In genomic region chr19:543912-544608, GRCh38 we compare ENCODE assay signal across 9 cellular contexts. TPM values are rescaled to one million over a fixed set of nuclear protein-coding genes. Genes with fewer than 3 reads are reported as not detected.
DNase-seq lines count a peak whose midpoint lies in the region; ATAC-seq and TF ChIP-seq lines count a peak whose summit lies in the region.
"Had no signal": no experiment of that assay in that cellular context is flagged by ENCODE, and none has a peak within 500 bp of the region (broad histone marks: within the 10 kb centered on the region; RNA-seq: fewer than 3 reads in every experiment).

TSS of gene GZMM (plus strand) at chr19:544053. CDS start at chr19:544072, 19 bp downstream.

- no peak for TF ChIP-seq EP300 in stomach (IDR thresholded peaks at IDR 0.05)

- no peak for TF ChIP-seq POLR2A in stomach (IDR thresholded peaks at IDR 0.05)

- H3K9me3 ChIP-seq in stomach: no peaks in the 10 kb centered on the region
- H3K9me3 ChIP-seq: uterus had no signal

- DNase-seq in T-helper 9 cell: peak; percentile 73
- DNase-seq in activated gamma-delta T cell (lab: John Stamatoyannopoulos, UW): peak; percentile 82
- DNase-seq in omental fat pad (ENCODE audit: low spot score): no peak
- DNase-seq in stomach: no peak
- DNase-seq in NCI-H524 (lab: John Stamatoyannopoulos, UW): no peak
- DNase-seq: uterus had no signal

- intact Hi-C loops in stomach (cut with DNase I; ENCODE audit: low total_unique reads): no loop called here

- peaks cover 0 to 8% (median 0%) of the 10 kb centered on the region in 4 donors for H3K4me1 ChIP-seq in stomach
- H3K4me1 ChIP-seq: uterus had no signal

- peaks cover 0 to 32% (median 2%) of the 10 kb centered on the region in 3 donors for H3K27me3 ChIP-seq in stomach
- H3K27me3 ChIP-seq: uterus had no signal

- H3K36me3 ChIP-seq in stomach: peaks cover 17 to 34% (median 32%) of the 10 kb centered on the region in 4 donors
- H3K36me3 ChIP-seq: uterus had no signal

- peak within 1 kb of the TSS in 1 of 5 donors; percentile 53 for H3K27ac ChIP-seq in stomach
- H3K27ac ChIP-seq: uterus had no signal

- ATAC-seq in omental fat pad (ENCODE audit: low FRiP score): peak; percentile 20
- no peak for ATAC-seq in GM18520 (IDR thresholded peaks at IDR 0.05; ENCODE audit: unreplicated experiment)
- no peak for ATAC-seq in HG02798 (IDR thresholded peaks at IDR 0.05; ENCODE audit: poor library complexity, unreplicated experiment)

- TF ChIP-seq CTCF in omental fat pad (IDR thresholded peaks at IDR 0.05): no peak
- no peak for TF ChIP-seq CTCF in stomach (IDR thresholded peaks at IDR 0.05)

- 50 to 55% (median 54%) methylated on average over 24 to 31 of the region's 31 CpGs for WGBS in stomach, 5 donors

- peak within 1 kb of the TSS in 3 of 4 donors; percentile 7 to 24 (median 19) for H3K4me3 ChIP-seq in stomach
- H3K4me3 ChIP-seq: uterus had no signal

RNA-seq across cellular contexts. Expression of gene GZMM, which starts in this region (rescaled TPM):
- total RNA-seq in omental fat pad (1 to 10 TPM in 2 of 4 donors, not detected in 2; 1.1 to 3.7 TPM), stomach (1 to 10 TPM in 1 of 5 donors, under 1 TPM in 1, not detected in 3; 0.55 to 5.4 TPM)
- 1 to 10 TPM in 1 of 3 donors, under 1 TPM in 2; 0.37 to 6.6 (median 0.93) TPM for polyA plus RNA-seq in stomach
- total RNA-seq: HT1080 had no signal

Comparison
In these comparisons a context has a peak if more than half of its experiments do, and no peak if none do; other contexts are left out.
1. DNase-seq: peak in T-helper 9 cell (single experiment) and activated gamma-delta T cell (single experiment); none in omental fat pad (single experiment), stomach (single experiment) and NCI-H524 (0 of 2).